16 cellular contexts compared by ENCODE assay signal in genomic region chr12:119528241-119528640, GRCh38.
DNase-seq lines count a peak whose midpoint lies in the region; ATAC-seq and TF ChIP-seq lines count a peak whose summit lies in the region.
"Had no signal": no experiment of that assay in that cellular context is flagged by ENCODE, and none has a peak within 500 bp of the region (broad histone marks: within the 10 kb centered on the region; RNA-seq: fewer than 3 reads in every experiment).

No MANE protein-coding gene starts in this region.

- no peak overlapping the region for H3K9ac ChIP-seq in NT2/D1 (ENCODE audit: insufficient read length, low read depth)
- H3K9ac ChIP-seq: BLaER1 treated with 17β-estradiol and CSF1 and Interleukin-3, amounts not matched to agents 10 nM and 100 nM had no signal

- H3K4me1 ChIP-seq in HEK293 (ENCODE audit: control insufficient read depth, insufficient read depth, low read length) (no peaks in the 10 kb centered on the region), NT2/D1 (ENCODE audit: insufficient read depth, insufficient read length) (no peaks in the 10 kb centered on the region)
- H3K4me1 ChIP-seq: BLaER1 treated with 17β-estradiol and CSF1 and Interleukin-3, amounts not matched to agents 10 nM and 100 nM had no signal

- no peak for ATAC-seq in GM18873 (IDR thresholded peaks at IDR 0.05; ENCODE audit: low FRiP score, unreplicated experiment)
- ATAC-seq: left cardiac atrium; naive thymus-derived CD4-positive, alpha-beta T cell had no signal

- POLR2A ChIA-PET in HEK293 (lab: Yijun Ruan, JAX): no interaction called here

- H3K4me3 ChIP-seq in HEK293 (ENCODE audit: low read depth, low read length): no peak overlapping the region
- no peak overlapping the region for H3K4me3 ChIP-seq in NT2/D1 (ENCODE audit: insufficient read length, low read depth)
- H3K4me3 ChIP-seq: BLaER1 treated with 17β-estradiol and CSF1 and Interleukin-3, amounts not matched to agents 10 nM and 100 nM; thoracic aorta had no signal

- peaks cover 27% of the 10 kb centered on the region for H3K27me3 ChIP-seq in NT2/D1 (ENCODE audit: insufficient read depth, insufficient read length)
- H3K27me3 ChIP-seq: BLaER1 treated with 17β-estradiol and CSF1 and Interleukin-3, amounts not matched to agents 10 nM and 100 nM had no signal

- no peak overlapping the region for H3K27ac ChIP-seq in HEK293 (ENCODE audit: extremely low read depth, low read depth, low read length)
- H3K27ac ChIP-seq: BLaER1 treated with 17β-estradiol and CSF1 and Interleukin-3, amounts not matched to agents 10 nM and 100 nM; thoracic aorta had no signal

- H3K9me3 ChIP-seq in HEK293 (ENCODE audit: control insufficient read depth, insufficient read depth, low read depth, low read length): no peaks in the 10 kb centered on the region
- H3K9me3 ChIP-seq in NT2/D1 (ENCODE audit: insufficient read depth, low read length): no peaks in the 10 kb centered on the region
- H3K9me3 ChIP-seq: BLaER1 treated with 17β-estradiol and CSF1 and Interleukin-3, amounts not matched to agents 10 nM and 100 nM; thoracic aorta had no signal

- CTCF ChIA-PET in HEK293 (lab: Yijun Ruan, JAX): no interaction called here

- DNase-seq in NT2/D1 (ENCODE audit: low read depth, low spot score) (peak; percentile 30), dermis microvascular lymphatic vessel endothelial cell (ENCODE audit: low read depth in 2 of 2) (peak; percentile 2 to 26), myocyte (ENCODE audit: low read depth) (peak; percentile 37), NCI-H187 treated with DMSO at 0.1 percent for 48 hours (lab: John Stamatoyannopoulos, UW) (no peak)
- no peak for DNase-seq in activated CD8-positive, alpha-beta memory T cell treated with anti-CD3 and anti-CD28 coated beads, Interleukin-2, amount 50 U/mL, for 48 hours
- DNase-seq: activated naive CD4-positive, alpha-beta T cell treated with Interleukin-2 at 50 U/mL for 16 hours; DMS79; KG1; left cardiac atrium; naive thymus-derived CD4-positive, alpha-beta T cell; NCI-H1930; stimulated activated CD4-positive, alpha-beta T cell treated with anti-CD3 and anti-CD28 coated beads, Interleukin-2, amount 100 ng/mL, for 24 hours had no signal

- TF ChIP-seq CTCF in HEK293 (tag by site-specific recombination; IDR thresholded peaks at IDR 0.05): no peak

- H3K36me3 ChIP-seq in HEK293 (ENCODE audit: control insufficient read depth in 2 of 2, insufficient read depth in 1 of 2, low read length in 2 of 2): no peaks in the 10 kb centered on the region
- no peaks in the 10 kb centered on the region for H3K36me3 ChIP-seq in NT2/D1 (ENCODE audit: insufficient read depth, insufficient read length, low read length)
- H3K36me3 ChIP-seq: BLaER1 treated with 17β-estradiol and CSF1 and Interleukin-3, amounts not matched to agents 10 nM and 100 nM; thoracic aorta had no signal

TF ChIP-seq in HEK293, 187 proteins besides CTCF, POLR2A, EP300 and RAD21:
- TF ChIP-seq ZNF501 (tag by site-specific recombination; IDR thresholded peaks at IDR 0.05): no peak
- TF ChIP-seq REST (tag by site-specific recombination; IDR thresholded peaks at IDR 0.05): peak; percentile 91
TF ChIP-seq in HEK293: peak in this region for 1.

Comparison
In these comparisons a context has a peak if more than half of its experiments do, and no peak if none do; other contexts are left out.
1. DNase-seq: peak in NT2/D1 (single experiment), dermis microvascular lymphatic vessel endothelial cell (2 of 2) and myocyte (single experiment); none in activated CD8-positive, alpha-beta memory T cell treated with anti-CD3 and anti-CD28 coated beads, Interleukin-2, amount 50 U/mL, for 48 hours (single experiment) and NCI-H187 treated with DMSO at 0.1 percent for 48 hours (single experiment).